Comparison of ENCODE assay signal across 1 cellular context in the genomic region with DNA sequence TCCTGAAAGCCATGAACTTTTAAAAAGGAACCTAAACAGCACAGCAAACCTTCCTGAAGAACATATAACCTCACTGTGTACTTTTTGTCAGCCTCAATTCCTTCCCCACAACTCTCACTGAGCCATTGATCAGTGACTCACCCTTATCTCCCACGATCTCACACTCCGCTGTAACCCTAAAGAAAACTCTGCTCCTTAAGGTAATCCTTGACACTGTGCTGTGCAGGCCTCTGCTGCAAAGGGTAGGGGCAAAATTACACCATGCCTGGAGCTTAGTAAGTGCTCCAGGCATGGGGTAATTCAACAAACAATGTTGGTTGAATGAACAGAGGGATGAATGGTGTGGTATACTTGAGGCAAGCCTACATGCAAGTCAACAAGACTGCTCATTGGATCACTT.
TF ChIP-seq lines count a peak whose summit lies in the region.

No MANE protein-coding gene starts in this region.

TF ChIP-seq in SK-N-SH, 30 proteins besides CTCF, POLR2A, EP300 and RAD21 (continued from another document):
- TF ChIP-seq GATA2 (CRISPR knock-in tag; IDR thresholded peaks at IDR 0.05) (no peak), ELF1 (IDR thresholded peaks at IDR 0.05) (no peak), TCF12 (IDR thresholded peaks at IDR 0.05) (peak; percentile 61), RCOR1 (IDR thresholded peaks at IDR 0.05; ENCODE audit: low read length) (no peak), MXI1 (IDR thresholded peaks at IDR 0.05; ENCODE audit: low read depth, low read length) (no peak), SMC3 (IDR thresholded peaks at IDR 0.05; ENCODE audit: low read depth, low read length) (no peak), JUND (IDR thresholded peaks at IDR 0.05) (peak; percentile 82), SIN3A (IDR thresholded peaks at IDR 0.05; ENCODE audit: borderline replicate concordance, low read depth, low read length) (no peak)
- TF ChIP-seq, protein P1, sequence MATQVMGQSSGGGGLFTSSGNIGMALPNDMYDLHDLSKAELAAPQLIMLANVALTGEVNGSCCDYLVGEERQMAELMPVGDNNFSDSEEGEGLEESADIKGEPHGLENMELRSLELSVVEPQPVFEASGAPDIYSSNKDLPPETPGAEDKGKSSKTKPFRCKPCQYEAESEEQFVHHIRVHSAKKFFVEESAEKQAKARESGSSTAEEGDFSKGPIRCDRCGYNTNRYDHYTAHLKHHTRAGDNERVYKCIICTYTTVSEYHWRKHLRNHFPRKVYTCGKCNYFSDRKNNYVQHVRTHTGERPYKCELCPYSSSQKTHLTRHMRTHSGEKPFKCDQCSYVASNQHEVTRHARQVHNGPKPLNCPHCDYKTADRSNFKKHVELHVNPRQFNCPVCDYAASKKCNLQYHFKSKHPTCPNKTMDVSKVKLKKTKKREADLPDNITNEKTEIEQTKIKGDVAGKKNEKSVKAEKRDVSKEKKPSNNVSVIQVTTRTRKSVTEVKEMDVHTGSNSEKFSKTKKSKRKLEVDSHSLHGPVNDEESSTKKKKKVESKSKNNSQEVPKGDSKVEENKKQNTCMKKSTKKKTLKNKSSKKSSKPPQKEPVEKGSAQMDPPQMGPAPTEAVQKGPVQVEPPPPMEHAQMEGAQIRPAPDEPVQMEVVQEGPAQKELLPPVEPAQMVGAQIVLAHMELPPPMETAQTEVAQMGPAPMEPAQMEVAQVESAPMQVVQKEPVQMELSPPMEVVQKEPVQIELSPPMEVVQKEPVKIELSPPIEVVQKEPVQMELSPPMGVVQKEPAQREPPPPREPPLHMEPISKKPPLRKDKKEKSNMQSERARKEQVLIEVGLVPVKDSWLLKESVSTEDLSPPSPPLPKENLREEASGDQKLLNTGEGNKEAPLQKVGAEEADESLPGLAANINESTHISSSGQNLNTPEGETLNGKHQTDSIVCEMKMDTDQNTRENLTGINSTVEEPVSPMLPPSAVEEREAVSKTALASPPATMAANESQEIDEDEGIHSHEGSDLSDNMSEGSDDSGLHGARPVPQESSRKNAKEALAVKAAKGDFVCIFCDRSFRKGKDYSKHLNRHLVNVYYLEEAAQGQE (IDR thresholded peaks at IDR 0.05; ENCODE audit: low read depth, low read length): no peak
- TF ChIP-seq, protein P2, sequence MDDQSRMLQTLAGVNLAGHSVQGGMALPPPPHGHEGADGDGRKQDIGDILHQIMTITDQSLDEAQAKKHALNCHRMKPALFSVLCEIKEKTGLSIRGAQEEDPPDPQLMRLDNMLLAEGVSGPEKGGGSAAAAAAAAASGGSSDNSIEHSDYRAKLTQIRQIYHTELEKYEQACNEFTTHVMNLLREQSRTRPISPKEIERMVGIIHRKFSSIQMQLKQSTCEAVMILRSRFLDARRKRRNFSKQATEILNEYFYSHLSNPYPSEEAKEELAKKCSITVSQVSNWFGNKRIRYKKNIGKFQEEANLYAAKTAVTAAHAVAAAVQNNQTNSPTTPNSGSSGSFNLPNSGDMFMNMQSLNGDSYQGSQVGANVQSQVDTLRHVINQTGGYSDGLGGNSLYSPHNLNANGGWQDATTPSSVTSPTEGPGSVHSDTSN (IDR thresholded peaks at IDR 0.05): peak; percentile 72
